8 cellular contexts compared by ENCODE assay signal in the genomic region with DNA sequence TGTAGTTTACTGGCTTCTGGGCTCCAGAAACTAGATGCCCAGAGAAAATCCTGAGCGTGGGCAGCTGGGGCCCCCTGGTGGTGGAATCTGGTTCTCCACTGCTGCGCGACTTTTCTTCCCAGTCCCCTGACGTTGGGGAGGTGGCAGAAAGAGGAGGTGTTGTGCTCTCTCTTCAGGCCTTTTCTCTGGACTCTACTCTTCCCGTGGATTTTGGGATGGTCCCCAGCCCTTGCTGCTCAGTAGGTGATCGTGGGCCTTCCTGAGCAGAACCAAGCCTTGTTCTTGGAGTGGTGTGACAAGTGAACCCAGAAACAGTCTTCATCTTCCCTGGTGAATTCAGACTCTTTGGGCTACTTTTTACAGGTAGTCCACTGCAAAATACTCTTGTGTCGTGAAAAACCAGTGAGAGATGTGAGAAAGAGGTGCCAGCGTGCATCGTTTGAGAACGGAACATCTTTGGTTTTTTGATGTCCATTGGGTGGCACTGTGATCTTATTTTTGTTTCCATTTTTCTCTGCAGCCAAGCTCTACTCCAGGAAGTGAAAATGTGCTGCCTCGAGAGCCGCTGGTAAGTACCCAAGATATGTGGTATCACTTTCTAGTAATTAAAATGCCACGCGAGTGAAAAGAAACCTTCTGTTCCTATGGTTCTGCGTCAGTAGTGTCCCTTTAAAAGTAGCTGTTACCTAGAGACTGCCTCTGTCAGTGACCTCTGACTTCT. TPM values are rescaled to one million over a fixed set of nuclear protein-coding genes. Genes with fewer than 3 reads are reported as not detected.
DNase-seq lines count a peak whose midpoint lies in the region; ATAC-seq and TF ChIP-seq lines count a peak whose summit lies in the region.

No MANE protein-coding gene starts in this region.

- H3K4me3 ChIP-seq in right cardiac atrium (ENCODE audit: low read length) = no peak overlapping the region
- peak overlapping the region; percentile 18 for H3K4me3 ChIP-seq in retinal pigment epithelial cell (ENCODE audit: low read length)

- H3K27me3 ChIP-seq in right cardiac atrium (ENCODE audit: control insufficient read depth, insufficient read depth) = no peaks in the 10 kb centered on the region

- H3K9me3 ChIP-seq in right cardiac atrium (ENCODE audit: control insufficient read depth, low read length) = no peaks in the 10 kb centered on the region

- H3K4me1 Mint-ChIP-seq in T-cell = peaks cover 49 to 60% (median 52%) of the 10 kb centered on the region in 3 donors

- H3K9me3 Mint-ChIP-seq in T-cell = no peaks in the 10 kb centered on the region

- DNase-seq in NCI-H1105 (lab: John Stamatoyannopoulos, UW) (peak; percentile 50), T-cell (peak; percentile 49 to 84 (median 74)), amniotic epithelial cell (ENCODE audit: low read depth) (peak; percentile 45), right cardiac atrium (peak; percentile 61 to 85 (median 81)), retinal pigment epithelial cell (ENCODE audit: low read depth) (no peak)

- H3K27me3 Mint-ChIP-seq in T-cell = no peaks in the 10 kb centered on the region

- WGBS in right cardiac atrium = 5% methylated on average over 15 of the region's 15 CpGs

- peaks cover 11% of the 10 kb centered on the region for H3K36me3 Mint-ChIP-seq in T-cell

- ATAC-seq in HG02623 (IDR thresholded peaks at IDR 0.05; ENCODE audit: unreplicated experiment) (peak; percentile 62), T-cell (replicated peaks in 1 of 4) (peak; percentile 79 to 87 (median 84)), right cardiac atrium (peak; percentile 80 to 81), HG02588 (IDR thresholded peaks at IDR 0.05; ENCODE audit: unreplicated experiment) (no peak)

- peak; percentile 89 for TF ChIP-seq CTCF in GM12872 (IDR thresholded peaks at IDR 0.05; ENCODE audit: insufficient read depth, low read depth, low read length)
- peak; percentile 90 for TF ChIP-seq CTCF in retinal pigment epithelial cell (conservative IDR thresholded peaks at IDR 0.05; ENCODE audit: low read depth, low read length)

- POLR2A ChIA-PET in T-cell (lab: Charles Lee) = interaction anchor here in 1 of 2 donors (0.6 kb wide), 1 partner anchor 9 kb away, joined by 8 read pairs; no protein-coding TSS in a partner anchor

- CTCF ChIA-PET in T-cell (lab: Charles Lee) = interaction anchor here (0.5 to 6.3 kb wide), 19 partner anchors 9 to 467 kb away, joined by 3 to 68 read pairs (median 5); a partner anchor contains a TSS

- H3K4me3 Mint-ChIP-seq in T-cell = peak overlapping the region; percentile 79 to 88 (median 82)

- intact Hi-C loops in right cardiac atrium (cut with DNase I) = loop anchor here in 3 of 4 donors (2.0 to 10.0 kb wide), 3 partner anchors 60 to 372 kb away; a partner anchor contains a TSS

- peaks cover 5% of the 10 kb centered on the region for H3K4me1 ChIP-seq in right cardiac atrium (ENCODE audit: control insufficient read depth, insufficient read depth, low read length)

- no peak overlapping the region for H3K27ac ChIP-seq in right cardiac atrium (ENCODE audit: low read length)

- peak overlapping the region; percentile 89 to 94 for H3K27ac Mint-ChIP-seq in T-cell

RNA-seq across cellular contexts. Expression of a gene that starts 20.2 kb away (rescaled TPM):
- total RNA-seq in T-cell (10 to 100 TPM; 22.3 to 24.5 (median 22.7) TPM), right cardiac atrium (10 to 100 TPM; 17.5 to 22.9 (median 20.8) TPM)
- polyA plus RNA-seq in right cardiac atrium = 24.6 TPM

RNA-seq across cellular contexts. Expression of a gene that starts 22.6 kb away (rescaled TPM):
- 10 to 100 TPM; 19.3 to 32.9 (median 26.0) TPM for total RNA-seq in T-cell
- 10 to 100 TPM; 25.8 to 31.3 (median 28.9) TPM for total RNA-seq in right cardiac atrium
- polyA plus RNA-seq in right cardiac atrium = 17.0 TPM

RNA-seq across cellular contexts. Expression of a gene that starts 45.1 kb away (rescaled TPM):
- total RNA-seq in T-cell (under 1 TPM in 3 of 5 donors, not detected in 2; 0.40 to 0.55 (median 0.43) TPM), right cardiac atrium (under 1 TPM in 1 of 4 donors, not detected in 3; 0.35 TPM)
- polyA plus RNA-seq in right cardiac atrium = 0.16 TPM
